ENCODE assay signal across 10 cellular contexts in the genomic region with DNA sequence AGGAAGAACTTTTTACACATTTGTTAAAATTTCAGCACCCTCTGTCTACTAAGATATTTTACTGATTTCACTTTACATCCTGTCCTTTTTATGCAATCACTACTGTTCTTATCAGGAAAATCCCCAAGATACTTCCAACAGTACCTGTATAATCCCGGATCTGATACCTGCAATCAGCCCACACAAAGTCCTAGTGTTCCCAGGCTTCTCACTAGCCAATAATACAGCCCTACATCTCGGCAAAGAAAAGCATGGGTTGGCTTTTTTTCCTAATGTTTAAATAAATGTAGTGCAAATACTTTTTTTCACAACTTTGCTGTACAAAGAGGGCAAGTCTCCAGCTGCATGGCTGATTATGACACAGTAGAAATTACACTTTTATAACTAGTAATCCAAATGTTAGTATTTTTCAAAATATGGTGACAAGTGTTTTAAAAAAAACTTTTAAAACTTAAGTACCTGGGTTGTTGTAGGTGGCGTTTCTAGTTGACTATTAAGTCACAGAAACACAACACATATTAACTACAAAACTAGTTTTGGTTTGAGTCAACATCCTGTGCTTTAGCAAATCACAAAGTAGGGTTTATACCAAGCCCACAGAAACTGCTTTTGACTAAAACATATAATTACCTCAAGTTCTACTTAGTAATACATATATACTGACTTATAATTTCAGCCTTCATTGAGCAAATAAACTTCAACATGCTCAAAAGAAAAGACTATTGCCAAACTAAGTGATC. TPM values are rescaled to one million over a fixed set of nuclear protein-coding genes. Genes with fewer than 3 reads are reported as not detected.
A peak's percentile ranks its signal among the peaks of the same experiment; 100 is the strongest.
DNase-seq lines count a peak whose midpoint lies in the region; ATAC-seq, FAIRE-seq and TF ChIP-seq lines count a peak whose summit lies in the region.
"Had no signal": no experiment of that assay in that cellular context is flagged by ENCODE, and none has a peak within 500 bp of the region (broad histone marks: within the 10 kb centered on the region; RNA-seq: fewer than 3 reads in every experiment).

No MANE protein-coding gene starts in this region.

- H3K27ac ChIP-seq in ovary: no peak overlapping the region
- H3K27ac ChIP-seq in spleen: peak overlapping the region in 2 of 8 donors; percentile 25 to 44

- intact Hi-C loops in ovary (cut with DNase I) (no loop called here), spleen (cut with DNase I; ENCODE audit: low total_unique reads) (no loop called here)

- POLR2A ChIA-PET in activated naive CD8-positive, alpha-beta T cell treated with anti-CD3 and anti-CD28 coated beads, Interleukin-2, amount 10 ng/mL, durations not matched to agents 7 days and 5 days (lab: Charles Lee): interaction anchor here (4.3 kb wide), 1 partner anchor 19 kb away, joined by 20 read pairs; a partner anchor contains a TSS

- DNase-seq in GM12892 (ENCODE audit: insufficient read length) (peak; percentile 33), ovary (no peak), NCI-H69 (lab: John Stamatoyannopoulos, UW) (no peak), spleen (no peak), urothelium cell line (ENCODE audit: low spot score) (no peak)
- DNase-seq in activated naive CD8-positive, alpha-beta T cell treated with anti-CD3 and anti-CD28 coated beads, Interleukin-2, amount 10 ng/mL, durations not matched to agents 7 days and 5 days: no peak
- DNase-seq: amniotic stem cell, SHP77 had no signal

- no peaks in the 10 kb centered on the region for H3K9me3 ChIP-seq in ovary
- H3K9me3 ChIP-seq in spleen: no peaks in the 10 kb centered on the region

- no peaks in the 10 kb centered on the region for H3K36me3 ChIP-seq in ovary
- peaks cover 0 to 100% (median 87%) of the 10 kb centered on the region in 6 donors for H3K36me3 ChIP-seq in spleen

- no peak for TF ChIP-seq CTCF in ovary (IDR thresholded peaks at IDR 0.05)
- no peak for TF ChIP-seq CTCF in spleen (IDR thresholded peaks at IDR 0.05 in 8 of 11, conservative IDR thresholded peaks at IDR 0.05 in 3 of 11)

- 71 to 80% (median 78%) methylated on average over 3 of the region's 3 CpGs for WGBS in ovary, 3 donors
- 73 to 79% (median 75%) methylated on average over 3 of the region's 3 CpGs for WGBS in spleen, 5 donors

- peaks cover 43% of the 10 kb centered on the region for H3K4me1 Mint-ChIP-seq in activated naive CD8-positive, alpha-beta T cell treated with anti-CD3 and anti-CD28 coated beads, Interleukin-2, amount 10 ng/mL, durations not matched to agents 7 days and 5 days

- TF ChIP-seq EP300 in ovary (IDR thresholded peaks at IDR 0.05): no peak

- H3K4me3 ChIP-seq in ovary (no peak overlapping the region), spleen (no peak overlapping the region)

- H3K27me3 ChIP-seq in ovary (no peaks in the 10 kb centered on the region), spleen (replicated peaks in 1 of 7) (no peaks in the 10 kb centered on the region)

- FAIRE-seq in GM12892 (lab: Jason Lieb, UNC): peak; percentile 27
- no peak for FAIRE-seq in urothelium cell line (lab: Jason Lieb, UNC)

- H3K27me3 Mint-ChIP-seq in activated naive CD8-positive, alpha-beta T cell treated with anti-CD3 and anti-CD28 coated beads, Interleukin-2, amount 10 ng/mL, durations not matched to agents 7 days and 5 days: no peaks in the 10 kb centered on the region

- peaks cover 38% of the 10 kb centered on the region for H3K36me3 Mint-ChIP-seq in activated naive CD8-positive, alpha-beta T cell treated with anti-CD3 and anti-CD28 coated beads, Interleukin-2, amount 10 ng/mL, durations not matched to agents 7 days and 5 days

- H3K4me3 Mint-ChIP-seq in activated naive CD8-positive, alpha-beta T cell treated with anti-CD3 and anti-CD28 coated beads, Interleukin-2, amount 10 ng/mL, durations not matched to agents 7 days and 5 days: peak overlapping the region; percentile 46

- no peaks in the 10 kb centered on the region for H3K4me1 ChIP-seq in ovary (ENCODE audit: insufficient read depth)
- peaks cover 0 to 28% (median 2%) of the 10 kb centered on the region in 6 donors for H3K4me1 ChIP-seq in spleen

- TF ChIP-seq POLR2A in GM12892 (IDR thresholded peaks at IDR 0.05; ENCODE audit: low read depth, low read length) (no peak), ovary (IDR thresholded peaks at IDR 0.05) (no peak), spleen (IDR thresholded peaks at IDR 0.05) (no peak)

- H3K27ac Mint-ChIP-seq in activated naive CD8-positive, alpha-beta T cell treated with anti-CD3 and anti-CD28 coated beads, Interleukin-2, amount 10 ng/mL, durations not matched to agents 7 days and 5 days: peak overlapping the region; percentile 76

- H3K9me3 Mint-ChIP-seq in activated naive CD8-positive, alpha-beta T cell treated with anti-CD3 and anti-CD28 coated beads, Interleukin-2, amount 10 ng/mL, durations not matched to agents 7 days and 5 days: no peaks in the 10 kb centered on the region

- peak; percentile 61 for ATAC-seq in GM19438 (IDR thresholded peaks at IDR 0.05; ENCODE audit: low read depth, unreplicated experiment)
- peak; percentile 60 for ATAC-seq in HG03064 (IDR thresholded peaks at IDR 0.05; ENCODE audit: low read depth, unreplicated experiment)
- peak; percentile 87 for ATAC-seq in activated naive CD8-positive, alpha-beta T cell treated with anti-CD3 and anti-CD28 coated beads, Interleukin-2, amount 10 ng/mL, durations not matched to agents 7 days and 5 days (ENCODE audit: low read depth)

RNA-seq across cellular contexts. Expression of a gene that starts 19.5 kb away (rescaled TPM):
- 33.0 TPM for polyA plus RNA-seq in GM12892 (2012; ENCODE audit: missing spikeins)
- 10 to 100 TPM; 64.2 to 65.0 TPM for total RNA-seq in activated naive CD8-positive, alpha-beta T cell treated with anti-CD3 and anti-CD28 coated beads, Interleukin-2, amount 10 ng/mL, durations not matched to agents 7 days and 5 days
- 10 to 100 TPM; 17.6 to 26.9 (median 21.0) TPM for total RNA-seq in ovary
- polyA plus RNA-seq in ovary: 10 to 100 TPM; 11.5 to 55.1 TPM
- 10 to 100 TPM; 29.8 to 36.4 (median 34.1) TPM for total RNA-seq in spleen
- 10 to 100 TPM; 17.9 to 22.7 (median 20.1) TPM for polyA plus RNA-seq in spleen

RNA-seq across cellular contexts. Expression of a gene that starts 36.3 kb away (rescaled TPM):
- polyA plus RNA-seq in GM12892 (2012; ENCODE audit: missing spikeins): 17.3 TPM
- total RNA-seq in activated naive CD8-positive, alpha-beta T cell treated with anti-CD3 and anti-CD28 coated beads, Interleukin-2, amount 10 ng/mL, durations not matched to agents 7 days and 5 days: 10 to 100 TPM; 90.1 to 90.3 TPM
- total RNA-seq in ovary: 10 to 100 TPM; 28.1 to 62.5 (median 45.3) TPM
- 10 to 100 TPM; 20.3 to 45.7 TPM for polyA plus RNA-seq in ovary
- 100 to 1,000 TPM; 141 to 398 (median 234) TPM for total RNA-seq in spleen
- 10 to 100 TPM; 31.8 to 64.1 (median 54.2) TPM for polyA plus RNA-seq in spleen
